Comparison of ENCODE assay signal across 1 cellular context in the genomic region with DNA sequence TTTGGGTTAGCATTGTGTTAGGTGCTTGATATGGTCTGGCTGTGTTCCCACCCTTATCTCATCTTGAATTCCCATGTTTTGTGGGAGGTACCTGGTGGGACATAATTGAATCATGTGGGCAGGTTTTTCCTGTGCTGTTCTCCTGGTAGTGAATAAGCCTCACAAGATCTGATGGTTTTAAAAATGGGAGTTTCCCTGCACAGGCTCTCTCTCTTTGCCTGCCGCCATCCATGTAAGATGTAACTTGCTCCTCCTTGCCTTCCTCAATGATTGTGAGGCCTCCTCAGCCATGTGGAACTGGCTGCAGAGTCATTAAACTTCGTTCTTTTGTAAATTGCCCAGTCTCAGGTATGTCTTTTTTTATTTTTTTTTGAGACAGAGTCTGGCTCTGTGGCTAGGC.
TF ChIP-seq lines count a peak whose summit lies in the region.

No MANE protein-coding gene starts in this region.

TF ChIP-seq in neural cell, 6 proteins besides CTCF, POLR2A, EP300 and RAD21 (continued from another document):
- TF ChIP-seq EZH2 (IDR thresholded peaks at IDR 0.05; ENCODE audit: borderline replicate concordance, insufficient read depth, low read length, poor library complexity, severe bottlenecking), result no peak
- TF ChIP-seq TAF1 (IDR thresholded peaks at IDR 0.05; ENCODE audit: low read depth), result no peak
